19 cellular contexts compared by ENCODE assay signal in the genomic region with DNA sequence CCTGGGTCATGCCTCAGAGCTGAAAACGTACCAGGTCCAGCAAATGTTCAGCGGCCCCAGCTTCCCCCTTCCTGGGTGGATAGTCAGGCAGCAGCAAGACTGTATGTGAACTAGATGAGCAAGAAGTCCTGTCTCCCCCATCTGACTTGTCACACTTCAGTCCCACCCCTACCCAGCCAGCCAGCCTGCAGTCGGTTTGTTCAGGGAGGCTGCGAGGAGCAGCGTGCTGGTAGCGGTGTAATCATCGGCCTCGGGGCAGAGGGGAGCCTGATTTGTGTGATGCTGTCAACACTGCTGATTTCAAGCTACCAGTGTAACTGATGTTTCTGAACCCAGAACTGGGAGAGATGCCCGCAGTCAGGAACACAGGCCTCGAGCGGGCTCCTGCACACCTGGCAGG. TPM values are rescaled to one million over a fixed set of nuclear protein-coding genes. Genes with fewer than 3 reads are reported as not detected.
A peak's percentile ranks its signal among the peaks of the same experiment; 100 is the strongest.
DNase-seq lines count a peak whose midpoint lies in the region; TF ChIP-seq lines count a peak whose summit lies in the region.
"Had no signal": no experiment of that assay in that cellular context is flagged by ENCODE, and none has a peak within 500 bp of the region (broad histone marks: within the 10 kb centered on the region; RNA-seq: fewer than 3 reads in every experiment).

No MANE protein-coding gene starts in this region.

- H3K9ac ChIP-seq in trophoblast cell (ENCODE audit: low read length) = no peak overlapping the region
- H3K9ac ChIP-seq: GM23248 had no signal

- no CpG with 5 or more reads among the region's 11 CpGs for WGBS in trophoblast cell (ENCODE audit: extremely low coverage, insufficient coverage, insufficient read length)

- H3K27ac ChIP-seq in trophoblast cell (ENCODE audit: low read depth, low read length) = no peak overlapping the region
- H3K27ac ChIP-seq in RWPE1 = no peak overlapping the region
- H3K27ac ChIP-seq: GM23248 had no signal

- H2AFZ ChIP-seq in trophoblast cell (ENCODE audit: insufficient read depth, low read length, poor library complexity) = no peak overlapping the region
- H2AFZ ChIP-seq: GM23248 had no signal

- H3K4me3 Mint-ChIP-seq in Caco-2 (ENCODE audit: unreplicated experiment) = no peak overlapping the region
- H3K4me3 Mint-ChIP-seq: CD14-positive monocyte had no signal

- H3K4me2 ChIP-seq in trophoblast cell (ENCODE audit: low read length) = no peak overlapping the region

- H3K4me1 Mint-ChIP-seq in Caco-2 (ENCODE audit: low read depth, unreplicated experiment) = peaks cover 3% of the 10 kb centered on the region

- CTCF ChIA-PET in Caco-2 (lab: Charles Lee) (interaction anchor here (0.6 to 1.4 kb wide), 3 partner anchors 13 to 127 kb away, joined by 3 to 5 read pairs (median 3); no protein-coding TSS in a partner anchor), RWPE1 (lab: Yijun Ruan, JAX) (no interaction called here)

- H3K27me3 ChIP-seq in Caco-2 (replicated peaks; ENCODE audit: control insufficient read depth, insufficient read depth, low read length) (no peaks in the 10 kb centered on the region), trophoblast cell (ENCODE audit: insufficient read depth, low read length) (no peaks in the 10 kb centered on the region)

- H2BK12ac ChIP-seq in trophoblast cell (ENCODE audit: low read length) = no peak overlapping the region

- peak overlapping the region; percentile 9 for H3K27ac Mint-ChIP-seq in Caco-2 (ENCODE audit: unreplicated experiment)
- H3K27ac Mint-ChIP-seq: CD14-positive monocyte had no signal

- H3K4ac ChIP-seq in trophoblast cell (ENCODE audit: low read depth, low read length) = no peak overlapping the region

- H3K4me3 ChIP-seq in Caco-2 (ENCODE audit: low read depth, low read length) (no peak overlapping the region), epithelial cell of esophagus (ENCODE audit: low read length) (no peak overlapping the region), trophoblast cell (ENCODE audit: low read depth, low read length) (no peak overlapping the region)
- H3K4me3 ChIP-seq: GM12878, GM23248 had no signal

- no TSS peak for BruUV-seq in Caco-2 (replicated peaks; lab: Mats Ljungman, UMichigan)

- no peak overlapping the region for H2BK5ac ChIP-seq in trophoblast cell (ENCODE audit: low read depth, low read length, poor library complexity)

- DNase-seq in Caco-2 (no peak), ELF-1 (ENCODE audit: low read depth, low spot score) (peak; percentile 80), epithelial cell of esophagus (ENCODE audit: low read depth) (peak; percentile 20), trophoblast cell (peak; percentile 87 to 92), amygdala (lab: John Stamatoyannopoulos, UW) (no peak), NCI-H2081 (lab: John Stamatoyannopoulos, UW) (no peak), RWPE1 (ENCODE audit: low spot score) (no peak)
- DNase-seq: GM23248, HCEC 1CT, KBM-7, NCI-H1694 treated with DMSO at 0.1 percent for 48 hours, NCI-H2107, NCI-H2227 treated with DMSO at 0.1 percent for 48 hours, NCI-H510A treated with DMSO at 0.1 percent for 48 hours, NCI-H774, SHP77 treated with DMSO at 0.1 percent for 48 hours had no signal

- TF ChIP-seq CTCF in Caco-2 (IDR thresholded peaks at IDR 0.05; ENCODE audit: insufficient read depth in 1 of 2, low read depth in 1 of 2, low read length in 1 of 2, severe bottlenecking in 1 of 2, unreplicated experiment in 1 of 2) = no peak
- no peak for TF ChIP-seq CTCF in epithelial cell of esophagus (IDR thresholded peaks at IDR 0.05; ENCODE audit: insufficient read depth, low read depth, low read length, missing control alignments)
- TF ChIP-seq CTCF in RWPE1 (conservative IDR thresholded peaks at IDR 0.05; ENCODE audit: low read depth) = no peak

- H4K8ac ChIP-seq in trophoblast cell (ENCODE audit: low read depth, low read length) = no peak overlapping the region

- H3K27me3 Mint-ChIP-seq in Caco-2 (ENCODE audit: insufficient read depth, unreplicated experiment) = no peaks in the 10 kb centered on the region

- H4K12ac ChIP-seq in trophoblast cell (ENCODE audit: low read depth, low read length) = no peak overlapping the region

- H3K36me3 ChIP-seq in Caco-2 (ENCODE audit: control insufficient read depth, insufficient read depth, low read length) = peaks cover 4% of the 10 kb centered on the region
- peaks cover 45 to 51% of the 10 kb centered on the region in 2 experiments for H3K36me3 ChIP-seq in trophoblast cell (ENCODE audit: control insufficient read depth in 1 of 2, insufficient read depth in 2 of 2, low read length in 2 of 2)

- H2BK120ac ChIP-seq in trophoblast cell (ENCODE audit: insufficient read depth, low read length, poor library complexity) = no peak overlapping the region

- H3K9me3 Mint-ChIP-seq in Caco-2 (ENCODE audit: unreplicated experiment) = no peaks in the 10 kb centered on the region

- intact Hi-C loops in Caco-2 (cut with micrococcal nuclease; ENCODE audit: unreplicated experiment) = no loop called here

- no peaks in the 10 kb centered on the region for H3K79me1 ChIP-seq in trophoblast cell (ENCODE audit: low read length)

- peaks cover 2% of the 10 kb centered on the region for H3K79me2 ChIP-seq in trophoblast cell (ENCODE audit: control insufficient read depth, insufficient read depth, low read length, poor library complexity)

- no peak overlapping the region for H4K91ac ChIP-seq in trophoblast cell (ENCODE audit: low read depth, low read length)

- POLR2A ChIA-PET in Caco-2 (lab: Charles Lee) = interaction anchor here (1.2 kb wide), 1 partner anchor 9 kb away, joined by 5 read pairs; no protein-coding TSS in a partner anchor
- POLR2A ChIA-PET in RWPE1 (lab: Yijun Ruan, JAX; ENCODE audit: low non-redundant PET) = no interaction called here

- no peak overlapping the region for H3K18ac ChIP-seq in trophoblast cell (ENCODE audit: low read length)

- no peak overlapping the region for H3K23ac ChIP-seq in trophoblast cell (ENCODE audit: low read length)

- no peaks in the 10 kb centered on the region for H3K9me3 ChIP-seq in Caco-2
- peaks cover 7% of the 10 kb centered on the region for H3K9me3 ChIP-seq in trophoblast cell (ENCODE audit: insufficient read depth, low read depth, low read length)

- no peak overlapping the region for H3K14ac ChIP-seq in trophoblast cell (ENCODE audit: low read length)

- H3K4me1 ChIP-seq in Caco-2 = no peaks in the 10 kb centered on the region
- H3K4me1 ChIP-seq in trophoblast cell (ENCODE audit: control insufficient read depth in 1 of 2, insufficient read depth in 2 of 2, low read length in 2 of 2) = peaks cover 25 to 34% of the 10 kb centered on the region in 2 experiments

- peaks cover 87% of the 10 kb centered on the region for H3K36me3 Mint-ChIP-seq in Caco-2 (ENCODE audit: insufficient read depth, unreplicated experiment)

- H2AK5ac ChIP-seq in trophoblast cell (ENCODE audit: low read length) = no peak overlapping the region

RNA-seq across cellular contexts. Expression of a gene that starts 9.6 kb away (rescaled TPM):
- 190 and 197 TPM in 2 replicates for total RNA-seq in Caco-2 (2022)
- polyA plus RNA-seq in trophoblast cell (2013) = 246 and 256 TPM in 2 replicates

RNA-seq across cellular contexts. Expression of a gene that starts 9.9 kb away (rescaled TPM):
- total RNA-seq in Caco-2 (2022) = 83.4 and 86.1 TPM in 2 replicates
- polyA plus RNA-seq in trophoblast cell (2013) = 53.9 and 58.2 TPM in 2 replicates

RNA-seq across cellular contexts. Expression of a gene that starts 30.4 kb away (rescaled TPM):
- total RNA-seq in Caco-2 (2022) = 165 and 169 TPM in 2 replicates
- polyA plus RNA-seq in trophoblast cell (2013) = 9.8 and 10.4 TPM in 2 replicates
- total RNA-seq: GM23248 had no signal

RNA-seq across cellular contexts. Expression of a gene that starts 34.0 kb away (rescaled TPM):
- 108 and 116 TPM in 2 replicates for total RNA-seq in Caco-2 (2022)
- polyA plus RNA-seq in trophoblast cell (2013) = 83.8 and 84.0 TPM in 2 replicates
- total RNA-seq: OCI-LY7 had no signal

RNA-seq across cellular contexts. Expression of a gene that starts 45.3 kb away (rescaled TPM):
- total RNA-seq in Caco-2 (2022) = 30.6 and 36.3 TPM in 2 replicates
- 538 and 565 TPM in 2 replicates for polyA plus RNA-seq in trophoblast cell (2013)

Comparison
In these comparisons a context has a peak if more than half of its experiments do, and no peak if none do; other contexts are left out.
1. DNase-seq: peak in ELF-1 (single experiment), epithelial cell of esophagus (single experiment) and trophoblast cell (2 of 2); none in Caco-2 (0 of 2), amygdala (0 of 56), NCI-H2081 (0 of 2) and RWPE1 (single experiment).